In genomic region chr18:3995476-3996102, GRCh38 we compare ENCODE assay signal across 8 cellular contexts.
DNase-seq lines count a peak whose midpoint lies in the region; ATAC-seq and TF ChIP-seq lines count a peak whose summit lies in the region.

No MANE protein-coding gene starts in this region.

- no peaks in the 10 kb centered on the region for H3K36me3 ChIP-seq in esophagus squamous epithelium
- no peaks in the 10 kb centered on the region for H3K36me3 ChIP-seq in upper lobe of left lung

- ATAC-seq in HG03378 (IDR thresholded peaks at IDR 0.05; ENCODE audit: unreplicated experiment), result peak; percentile 82
- ATAC-seq in activated CD8-positive, alpha-beta T cell treated with anti-CD3 and anti-CD28 coated beads, Interleukin-2, amount 10 ng/mL, durations not matched to agents 7 days and 5 days, result peak; percentile 57
- ATAC-seq in upper lobe of left lung (ENCODE audit: low FRiP score in 2 of 2), result peak in 1 of 2 donors; percentile 69

- TF ChIP-seq POLR2A in esophagus squamous epithelium (IDR thresholded peaks at IDR 0.05) (no peak), upper lobe of left lung (IDR thresholded peaks at IDR 0.05) (no peak)

- TF ChIP-seq EP300 in upper lobe of left lung (IDR thresholded peaks at IDR 0.05), result no peak

- H3K4me1 ChIP-seq in esophagus squamous epithelium (peaks cover 0 to 6% (median 0%) of the 10 kb centered on the region in 3 donors), upper lobe of left lung (no peaks in the 10 kb centered on the region)

- no peak overlapping the region for H3K4me3 Mint-ChIP-seq in activated CD8-positive, alpha-beta T cell treated with anti-CD3 and anti-CD28 coated beads, Interleukin-2, amount 10 ng/mL, durations not matched to agents 7 days and 5 days
- H3K4me3 Mint-ChIP-seq in neural crest cell, result no peak overlapping the region

- TF ChIP-seq CTCF in esophagus squamous epithelium (IDR thresholded peaks at IDR 0.05), result peak in 5 of 6 experiments; percentile 51 to 90 (median 62)
- peak; percentile 95 for TF ChIP-seq CTCF in neural crest cell (conservative IDR thresholded peaks at IDR 0.05)
- peak; percentile 18 to 78 (median 50) for TF ChIP-seq CTCF in upper lobe of left lung (IDR thresholded peaks at IDR 0.05)

- H3K9me3 ChIP-seq in esophagus squamous epithelium, result no peaks in the 10 kb centered on the region
- no peaks in the 10 kb centered on the region for H3K9me3 ChIP-seq in upper lobe of left lung

- H3K27me3 ChIP-seq in esophagus squamous epithelium (no peaks in the 10 kb centered on the region), upper lobe of left lung (no peaks in the 10 kb centered on the region)

- intact Hi-C loops in esophagus squamous epithelium (cut with DNase I), result loop anchor here (10.0 kb wide), 1 partner anchor 291 kb away; no protein-coding TSS in a partner anchor

- CTCF ChIA-PET in activated CD8-positive, alpha-beta T cell treated with anti-CD3 and anti-CD28 coated beads, Interleukin-2, amount 10 ng/mL, durations not matched to agents 7 days and 5 days (lab: Charles Lee), result interaction anchor here (0.7 to 3.5 kb wide), 12 partner anchors 8 to 717 kb away, joined by 3 to 71 read pairs (median 4); no protein-coding TSS in a partner anchor

- no peaks in the 10 kb centered on the region for H3K36me3 Mint-ChIP-seq in activated CD8-positive, alpha-beta T cell treated with anti-CD3 and anti-CD28 coated beads, Interleukin-2, amount 10 ng/mL, durations not matched to agents 7 days and 5 days (ENCODE audit: low read depth)
- no peaks in the 10 kb centered on the region for H3K36me3 Mint-ChIP-seq in neural crest cell (ENCODE audit: low read depth)

- no peaks in the 10 kb centered on the region for H3K9me3 Mint-ChIP-seq in activated CD8-positive, alpha-beta T cell treated with anti-CD3 and anti-CD28 coated beads, Interleukin-2, amount 10 ng/mL, durations not matched to agents 7 days and 5 days (ENCODE audit: insufficient read depth)
- H3K9me3 Mint-ChIP-seq in neural crest cell, result no peaks in the 10 kb centered on the region

- 12 to 14% methylated on average over 8 of the region's 8 CpGs for WGBS in esophagus squamous epithelium, 2 donors
- WGBS in upper lobe of left lung, 2 donors, result 19 to 20% methylated on average over 8 of the region's 8 CpGs

- H3K27me3 Mint-ChIP-seq in activated CD8-positive, alpha-beta T cell treated with anti-CD3 and anti-CD28 coated beads, Interleukin-2, amount 10 ng/mL, durations not matched to agents 7 days and 5 days (ENCODE audit: low read depth), result peaks cover 11% of the 10 kb centered on the region
- no peaks in the 10 kb centered on the region for H3K27me3 Mint-ChIP-seq in neural crest cell (ENCODE audit: low read depth)

- peaks cover 2% of the 10 kb centered on the region for H3K4me1 Mint-ChIP-seq in activated CD8-positive, alpha-beta T cell treated with anti-CD3 and anti-CD28 coated beads, Interleukin-2, amount 10 ng/mL, durations not matched to agents 7 days and 5 days (ENCODE audit: low read depth)
- peaks cover 10% of the 10 kb centered on the region for H3K4me1 Mint-ChIP-seq in neural crest cell

- H3K27ac ChIP-seq in esophagus squamous epithelium, result no peak overlapping the region
- H3K27ac ChIP-seq in upper lobe of left lung, result no peak overlapping the region

- no peak overlapping the region for H3K4me3 ChIP-seq in esophagus squamous epithelium
- no peak overlapping the region for H3K4me3 ChIP-seq in upper lobe of left lung

- no peak overlapping the region for H3K27ac Mint-ChIP-seq in activated CD8-positive, alpha-beta T cell treated with anti-CD3 and anti-CD28 coated beads, Interleukin-2, amount 10 ng/mL, durations not matched to agents 7 days and 5 days
- H3K27ac Mint-ChIP-seq in neural crest cell (ENCODE audit: unreplicated experiment), result no peak overlapping the region

- POLR2A ChIA-PET in activated CD8-positive, alpha-beta T cell treated with anti-CD3 and anti-CD28 coated beads, Interleukin-2, amount 10 ng/mL, durations not matched to agents 7 days and 5 days (lab: Charles Lee), result no interaction called here

- DNase-seq in SIG-M5 treated with dmso at 0.1 percent for 504 hours (lab: John Stamatoyannopoulos, UW; ENCODE audit: unreplicated experiment) (peak; percentile 48), SIG-M5 (lab: John Stamatoyannopoulos, UW) (no peak), NCI-H82 treated with DMSO at 0.1 percent for 48 hours (lab: John Stamatoyannopoulos, UW; ENCODE audit: unreplicated experiment) (peak; percentile 23), esophagus squamous epithelium (lab: John Stamatoyannopoulos, UW) (no peak), neural crest cell (ENCODE audit: low read depth, low spot score) (peak; percentile 60), upper lobe of left lung (peak in 1 of 2 donors; percentile 42)
- peak; percentile 76 for DNase-seq in activated CD8-positive, alpha-beta T cell treated with anti-CD3 and anti-CD28 coated beads, Interleukin-2, amount 10 ng/mL, durations not matched to agents 7 days and 5 days

Comparison
In these comparisons a context has a peak if more than half of its experiments do, and no peak if none do; other contexts are left out.
1. DNase-seq: peak in SIG-M5 treated with dmso at 0.1 percent for 504 hours (single experiment), NCI-H82 treated with DMSO at 0.1 percent for 48 hours (single experiment), activated CD8-positive, alpha-beta T cell treated with anti-CD3 and anti-CD28 coated beads, Interleukin-2, amount 10 ng/mL, durations not matched to agents 7 days and 5 days (single experiment) and neural crest cell (single experiment); none in SIG-M5 (single experiment) and esophagus squamous epithelium (single experiment).
2. Peak in every context shown above with its lines, with median percentiles within 50 percentile points of each other: CTCF ChIP-seq.